8 cellular contexts compared by ENCODE assay signal in genomic region chr16:66935319-66936011, GRCh38. TPM values are rescaled to one million over a fixed set of nuclear protein-coding genes. Genes with fewer than 3 reads are reported as not detected.
DNase-seq lines count a peak whose midpoint lies in the region; ATAC-seq and TF ChIP-seq lines count a peak whose summit lies in the region.

Gene CES2, plus strand, starts transcription at chr16:66935516. Its CDS starts 120 bp downstream, at chr16:66935636.

- peak within 1 kb of the TSS; percentile 92 for H2AFZ ChIP-seq in neural cell (ENCODE audit: low read depth, low read length)

- peaks cover 5% of the 10 kb centered on the region for H4K20me1 ChIP-seq in neural cell (ENCODE audit: insufficient read depth)

- H3K9ac ChIP-seq in neural cell (ENCODE audit: low read length): peak within 1 kb of the TSS; percentile 97

- H3K27me3 ChIP-seq in WERI-Rb-1 (ENCODE audit: insufficient read depth, low read depth, severe bottlenecking): no peaks in the 10 kb centered on the region
- H3K27me3 ChIP-seq in neural cell (ENCODE audit: insufficient read depth, low read depth, low read length): no peaks in the 10 kb centered on the region

- intact Hi-C loops in T-helper 2 cell treated with Interferon-gamma antibody and Interleukin-4, amounts not matched to agents 100 ng/mL and 5 ng/mL, for 36 hours (cut with micrococcal nuclease): loop anchor here (2.0 kb wide), 2 partner anchors 41 to 63 kb away; no protein-coding TSS in a partner anchor

- H3K79me2 ChIP-seq in neural cell (replicated peaks; ENCODE audit: insufficient read depth, low read length): peaks cover 10% of the 10 kb centered on the region

- H3K4me2 ChIP-seq in neural cell (ENCODE audit: low read length): peak within 1 kb of the TSS; percentile 59

- H3K9me3 ChIP-seq in WERI-Rb-1 (ENCODE audit: severe bottlenecking) (no peaks in the 10 kb centered on the region), neural cell (ENCODE audit: low read length) (no peaks in the 10 kb centered on the region)

- peaks cover 49% of the 10 kb centered on the region for H3K36me3 ChIP-seq in WERI-Rb-1
- H3K36me3 ChIP-seq in neural cell (ENCODE audit: insufficient read depth, low read length): no peaks in the 10 kb centered on the region

- no peak for TF ChIP-seq RAD21 in neural cell (conservative IDR thresholded peaks at IDR 0.05)

- peak within 1 kb of the TSS; percentile 91 for H3K27ac ChIP-seq in WERI-Rb-1
- peak within 1 kb of the TSS; percentile 86 for H3K27ac ChIP-seq in neural cell (ENCODE audit: low read length)

- H3K9me2 ChIP-seq in neural cell (ENCODE audit: insufficient read depth, low read length): no peaks in the 10 kb centered on the region

- TF ChIP-seq CTCF in WERI-Rb-1 (IDR thresholded peaks at IDR 0.05; ENCODE audit: low read depth, low read length) (no peak), fibroblast of villous mesenchyme (IDR thresholded peaks at IDR 0.05; ENCODE audit: insufficient read depth, low read depth, low read length) (no peak), neural cell (IDR thresholded peaks at IDR 0.05; ENCODE audit: poor library complexity, severe bottlenecking) (no peak)

- no peak for ATAC-seq in HG03139 (IDR thresholded peaks at IDR 0.05; ENCODE audit: unreplicated experiment)

- H3F3A ChIP-seq in neural cell (ENCODE audit: insufficient read depth, low read length, poor library complexity, severe bottlenecking): no peaks in the 10 kb centered on the region

- no peak for TF ChIP-seq EP300 in neural cell (conservative IDR thresholded peaks at IDR 0.05; ENCODE audit: poor library complexity, severe bottlenecking)

- no peak for DNase-seq in T-helper 2 cell
- no peak for DNase-seq in WERI-Rb-1
- DNase-seq in fibroblast of villous mesenchyme (ENCODE audit: low read depth): peak; percentile 37
- DNase-seq in NOMO-1 treated with DMSO at 0.1 percent for 48 hours (lab: John Stamatoyannopoulos, UW; ENCODE audit: unreplicated experiment): no peak
- no peak for DNase-seq in GM19238 (ENCODE audit: insufficient read length, low spot score)

- H3K4me3 ChIP-seq in WERI-Rb-1 (ENCODE audit: low read depth, low read length) (peak within 1 kb of the TSS; percentile 79), fibroblast of villous mesenchyme (ENCODE audit: low read depth, low read length) (peak within 1 kb of the TSS; percentile 78), neural cell (ENCODE audit: low read length) (peak within 1 kb of the TSS; percentile 99)

TF ChIP-seq in neural cell, 6 proteins besides CTCF, POLR2A, EP300 and RAD21:
- no peak for TF ChIP-seq TAF1 (IDR thresholded peaks at IDR 0.05; ENCODE audit: low read depth)
- TF ChIP-seq SMC3 (conservative IDR thresholded peaks at IDR 0.05; ENCODE audit: poor library complexity): no peak
- TF ChIP-seq MXI1 (conservative IDR thresholded peaks at IDR 0.05; ENCODE audit: poor library complexity, severe bottlenecking): no peak
- TF ChIP-seq, protein P1, sequence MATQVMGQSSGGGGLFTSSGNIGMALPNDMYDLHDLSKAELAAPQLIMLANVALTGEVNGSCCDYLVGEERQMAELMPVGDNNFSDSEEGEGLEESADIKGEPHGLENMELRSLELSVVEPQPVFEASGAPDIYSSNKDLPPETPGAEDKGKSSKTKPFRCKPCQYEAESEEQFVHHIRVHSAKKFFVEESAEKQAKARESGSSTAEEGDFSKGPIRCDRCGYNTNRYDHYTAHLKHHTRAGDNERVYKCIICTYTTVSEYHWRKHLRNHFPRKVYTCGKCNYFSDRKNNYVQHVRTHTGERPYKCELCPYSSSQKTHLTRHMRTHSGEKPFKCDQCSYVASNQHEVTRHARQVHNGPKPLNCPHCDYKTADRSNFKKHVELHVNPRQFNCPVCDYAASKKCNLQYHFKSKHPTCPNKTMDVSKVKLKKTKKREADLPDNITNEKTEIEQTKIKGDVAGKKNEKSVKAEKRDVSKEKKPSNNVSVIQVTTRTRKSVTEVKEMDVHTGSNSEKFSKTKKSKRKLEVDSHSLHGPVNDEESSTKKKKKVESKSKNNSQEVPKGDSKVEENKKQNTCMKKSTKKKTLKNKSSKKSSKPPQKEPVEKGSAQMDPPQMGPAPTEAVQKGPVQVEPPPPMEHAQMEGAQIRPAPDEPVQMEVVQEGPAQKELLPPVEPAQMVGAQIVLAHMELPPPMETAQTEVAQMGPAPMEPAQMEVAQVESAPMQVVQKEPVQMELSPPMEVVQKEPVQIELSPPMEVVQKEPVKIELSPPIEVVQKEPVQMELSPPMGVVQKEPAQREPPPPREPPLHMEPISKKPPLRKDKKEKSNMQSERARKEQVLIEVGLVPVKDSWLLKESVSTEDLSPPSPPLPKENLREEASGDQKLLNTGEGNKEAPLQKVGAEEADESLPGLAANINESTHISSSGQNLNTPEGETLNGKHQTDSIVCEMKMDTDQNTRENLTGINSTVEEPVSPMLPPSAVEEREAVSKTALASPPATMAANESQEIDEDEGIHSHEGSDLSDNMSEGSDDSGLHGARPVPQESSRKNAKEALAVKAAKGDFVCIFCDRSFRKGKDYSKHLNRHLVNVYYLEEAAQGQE (IDR thresholded peaks at IDR 0.05; ENCODE audit: borderline replicate concordance): no peak
TF ChIP-seq in neural cell: peak in this region for 0.

RNA-seq across cellular contexts. Expression of gene CES2, which starts in this region (rescaled TPM):
- 35.6 and 38.3 TPM in 2 replicates for total RNA-seq in T-helper 2 cell treated with Interferon-gamma antibody and Interleukin-4, amounts not matched to agents 100 ng/mL and 5 ng/mL, for 36 hours
- total RNA-seq in fibroblast of villous mesenchyme: 38.9 and 41.9 TPM in 2 replicates
- polyA plus RNA-seq in neural cell: 22.9 and 31.4 TPM in 2 replicates
- 39.6 and 40.2 TPM in 2 replicates for polyA minus RNA-seq in neural cell
